In genomic region chr3:175274474-175275218, GRCh38 we compare ENCODE assay signal across 15 cellular contexts.
A peak's percentile ranks its signal among the peaks of the same experiment; 100 is the strongest.
DNase-seq lines count a peak whose midpoint lies in the region; ATAC-seq and FAIRE-seq lines count a peak whose summit lies in the region.
"Had no signal": no experiment of that assay in that cellular context is flagged by ENCODE, and none has a peak within 500 bp of the region (broad histone marks: within the 10 kb centered on the region; RNA-seq: fewer than 3 reads in every experiment).

No MANE protein-coding gene starts in this region.

- DNase-seq in OCI-M1 (lab: John Stamatoyannopoulos, UW) (peak; percentile 40), GM03348 (ENCODE audit: low spot score) (no peak), RKO (ENCODE audit: low spot score) (no peak), H4 (ENCODE audit: low spot score) (no peak), small intestine (no peak)
- DNase-seq: activated CD4-positive, alpha-beta T cell treated with anti-CD3 and anti-CD28 coated beads, Interleukin-2, amount 50 U/mL, for 48 hours; activated naive CD4-positive, alpha-beta T cell; cerebellar nuclear complex; H9; NCI-H1048; substantia nigra had no signal

- no peak for FAIRE-seq in small intestine (lab: Jason Lieb, UNC)

- H3K9me3 ChIP-seq in small intestine (ENCODE audit: control insufficient read depth, low read depth), result no peaks in the 10 kb centered on the region
- H3K9me3 ChIP-seq: right atrium auricular region had no signal

- 67 to 84% (median 82%) methylated on average over 1 of the region's 1 CpG for WGBS in small intestine, 3 donors

- H3K27me3 ChIP-seq in small intestine (ENCODE audit: control insufficient read depth in 2 of 2, insufficient read depth in 2 of 2, low read length in 2 of 2), result no peaks in the 10 kb centered on the region
- H3K27me3 ChIP-seq: right atrium auricular region had no signal

- no peaks in the 10 kb centered on the region for H3K36me3 ChIP-seq in small intestine (ENCODE audit: control insufficient read depth in 2 of 2, insufficient read depth in 2 of 2, low read length in 2 of 2)
- H3K36me3 ChIP-seq: right atrium auricular region had no signal

- no peak overlapping the region for H3K4me3 ChIP-seq in small intestine (ENCODE audit: low read depth in 1 of 2, low read length in 2 of 2)
- H3K4me3 ChIP-seq: right atrium auricular region had no signal

- no peak overlapping the region for H3K27ac ChIP-seq in small intestine (ENCODE audit: low read depth in 1 of 2, low read length in 1 of 2)
- H3K27ac ChIP-seq: right atrium auricular region had no signal

- no peaks in the 10 kb centered on the region for H3K4me1 ChIP-seq in small intestine (ENCODE audit: control insufficient read depth in 2 of 2, insufficient read depth in 1 of 2, low read depth in 1 of 2, low read length in 1 of 2)
- H3K4me1 ChIP-seq: right atrium auricular region had no signal

- ATAC-seq in GM18498 (IDR thresholded peaks at IDR 0.05; ENCODE audit: unreplicated experiment) (peak; percentile 52), GM19351 (IDR thresholded peaks at IDR 0.05; ENCODE audit: unreplicated experiment) (peak; percentile 54), HG03108 (IDR thresholded peaks at IDR 0.05; ENCODE audit: unreplicated experiment) (peak; percentile 44)
